ENCODE assay signal across 11 cellular contexts in the genomic region with DNA sequence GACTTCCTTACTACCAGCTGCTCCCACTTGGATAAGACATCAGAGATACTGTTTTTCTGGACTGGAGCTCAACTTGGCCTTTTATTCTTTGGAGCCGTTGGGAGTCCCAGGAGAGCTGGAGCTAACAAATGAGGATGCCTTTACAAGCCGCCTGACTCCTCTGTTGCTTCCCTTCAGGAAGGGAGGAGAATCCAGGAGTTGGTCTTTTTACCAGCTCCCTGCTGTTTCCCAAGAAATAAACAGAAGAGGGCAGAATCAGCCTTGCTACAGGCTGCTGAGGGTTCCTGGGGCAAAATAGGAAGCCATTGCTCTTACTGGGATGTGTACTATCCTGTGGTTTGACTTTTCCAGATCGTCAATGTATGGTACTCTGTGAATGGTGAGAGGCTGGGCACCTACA. TPM values are rescaled to one million over a fixed set of nuclear protein-coding genes. Genes with fewer than 3 reads are reported as not detected.
DNase-seq lines count a peak whose midpoint lies in the region; ATAC-seq and TF ChIP-seq lines count a peak whose summit lies in the region.
"Had no signal": no experiment of that assay in that cellular context is flagged by ENCODE, and none has a peak within 500 bp of the region (broad histone marks: within the 10 kb centered on the region; RNA-seq: fewer than 3 reads in every experiment).

No MANE protein-coding gene starts in this region.

- no peaks in the 10 kb centered on the region for H3K27me3 ChIP-seq in CD4-positive, alpha-beta T cell (ENCODE audit: control insufficient read depth, insufficient read depth, low read length)
- H3K27me3 ChIP-seq in MG63: no peaks in the 10 kb centered on the region
- no peaks in the 10 kb centered on the region for H3K27me3 ChIP-seq in mammary epithelial cell (ENCODE audit: insufficient read depth, low read length)

- POLR2A ChIA-PET in CD4-positive, alpha-beta T cell (lab: Charles Lee): interaction anchor here (1.6 to 2.8 kb wide), 2 partner anchors 27 to 171 kb away, joined by 9 read pairs; a partner anchor contains a TSS

- CTCF ChIA-PET in CD4-positive, alpha-beta T cell (lab: Charles Lee): interaction anchor here (0.6 to 1.6 kb wide), 7 partner anchors 16 to 112 kb away, joined by 3 to 5 read pairs (median 4); a partner anchor contains a TSS
- CTCF ChIA-PET in mammary epithelial cell (lab: Charles Lee; ENCODE audit: low non-redundant PET): no interaction called here

- peaks cover 11% of the 10 kb centered on the region for H3K4me1 ChIP-seq in mammary epithelial cell (ENCODE audit: insufficient read depth, low read length)

- intact Hi-C loops in CD4-positive, alpha-beta T cell (cut with DNase I, micrococcal nuclease): loop anchor here (2.0 to 10.0 kb wide), 2 partner anchors 27 to 51 kb away; a partner anchor contains a TSS
- intact Hi-C loops in mammary epithelial cell (cut with micrococcal nuclease): loop anchor here (2.0 to 5.0 kb wide), 3 partner anchors 13 to 129 kb away; a partner anchor contains a TSS

- DNase-seq in CD4-positive, alpha-beta T cell: no peak
- DNase-seq in MG63 (no peak), mammary epithelial cell (no peak), nephron progenitor cell (no peak), Ammon's horn (ENCODE audit: low spot score) (no peak), D341Med (ENCODE audit: low spot score) (no peak)
- DNase-seq: cortex of kidney, GOT3, MV-4-11 had no signal

- H3K36me3 Mint-ChIP-seq in CD4-positive, alpha-beta T cell (ENCODE audit: low read depth): peaks cover 71% of the 10 kb centered on the region
- peaks cover 45% of the 10 kb centered on the region for H3K36me3 Mint-ChIP-seq in nephron progenitor cell (ENCODE audit: low read depth)

- peak overlapping the region; percentile 99 for H3K27ac Mint-ChIP-seq in CD4-positive, alpha-beta T cell
- H3K27ac Mint-ChIP-seq in nephron progenitor cell: peak overlapping the region; percentile 54

- H3K79me2 ChIP-seq in mammary epithelial cell (ENCODE audit: insufficient read depth, low read length): peaks cover 56% of the 10 kb centered on the region

- in situ Hi-C loops in mammary epithelial cell (cut with MboI; ENCODE audit: low sequenced_read_pairs in 2 of 2): loop anchor here in 1 of 2 donors (10.0 kb wide), 1 partner anchor 81 kb away; no protein-coding TSS in a partner anchor

- H3K36me3 ChIP-seq in MG63: peaks cover 65% of the 10 kb centered on the region
- H3K36me3 ChIP-seq in mammary epithelial cell (ENCODE audit: insufficient read depth, low read length): peaks cover 19% of the 10 kb centered on the region

- no peak for ATAC-seq in CD4-positive, alpha-beta T cell (ENCODE audit: poor library complexity)
- no peak for ATAC-seq in HG03571 (IDR thresholded peaks at IDR 0.05; ENCODE audit: unreplicated experiment)
- ATAC-seq in HG03432 (IDR thresholded peaks at IDR 0.05; ENCODE audit: unreplicated experiment): no peak

- H3K9me3 Mint-ChIP-seq in CD4-positive, alpha-beta T cell: no peaks in the 10 kb centered on the region
- H3K9me3 Mint-ChIP-seq in nephron progenitor cell: no peaks in the 10 kb centered on the region

- no peaks in the 10 kb centered on the region for H4K20me1 ChIP-seq in mammary epithelial cell (ENCODE audit: insufficient read depth, low read length)

- H3K9ac ChIP-seq in mammary epithelial cell (ENCODE audit: insufficient read depth, low read length): no peak overlapping the region

- no peaks in the 10 kb centered on the region for H3K27me3 Mint-ChIP-seq in CD4-positive, alpha-beta T cell
- H3K27me3 Mint-ChIP-seq in nephron progenitor cell (ENCODE audit: low read depth, poor library complexity): no peaks in the 10 kb centered on the region

- H3K27ac ChIP-seq in CD4-positive, alpha-beta T cell (ENCODE audit: low read depth, low read length): no peak overlapping the region
- H3K27ac ChIP-seq in mammary epithelial cell (ENCODE audit: insufficient read depth, low read depth, low read length): no peak overlapping the region

- H3K4me3 Mint-ChIP-seq in CD4-positive, alpha-beta T cell: peak overlapping the region; percentile 99
- H3K4me3 Mint-ChIP-seq in nephron progenitor cell: peak overlapping the region; percentile 96

- no peaks in the 10 kb centered on the region for H3K9me3 ChIP-seq in CD4-positive, alpha-beta T cell (ENCODE audit: control insufficient read depth, low read length)
- H3K9me3 ChIP-seq in MG63: no peaks in the 10 kb centered on the region
- H3K9me3 ChIP-seq in mammary epithelial cell (replicated peaks; ENCODE audit: insufficient read depth, low read length): no peaks in the 10 kb centered on the region

- WGBS in mammary epithelial cell (ENCODE audit: low coverage, missing lambda C conversion rate): 63% methylated on average over 3 of the region's 3 CpGs

- peak overlapping the region; percentile 62 for H3K4me2 ChIP-seq in mammary epithelial cell (ENCODE audit: insufficient read depth, low read depth, low read length)

- TF ChIP-seq CTCF in CD4-positive, alpha-beta T cell (IDR thresholded peaks at IDR 0.05): no peak
- TF ChIP-seq CTCF in mammary epithelial cell (conservative IDR thresholded peaks at IDR 0.05 in 1 of 2, IDR thresholded peaks at IDR 0.05 in 1 of 2; ENCODE audit: extremely low read depth in 1 of 2, insufficient read depth in 1 of 2, low read depth in 1 of 2, low read length in 2 of 2) (no peak), nephron progenitor cell (IDR thresholded peaks at IDR 0.05) (no peak)

- peaks cover 46% of the 10 kb centered on the region for H3K4me1 Mint-ChIP-seq in CD4-positive, alpha-beta T cell (ENCODE audit: low read depth)
- H3K4me1 Mint-ChIP-seq in nephron progenitor cell: peaks cover 48% of the 10 kb centered on the region

- dilution Hi-C loops in mammary epithelial cell (cut with HindIII; ENCODE audit: low sequenced_read_pairs): no loop called here

- H2AFZ ChIP-seq in mammary epithelial cell (ENCODE audit: low read depth, low read length): no peak overlapping the region

- H3K4me3 ChIP-seq in MG63 (peak overlapping the region; percentile 98), mammary epithelial cell (replicated peaks in 1 of 3; ENCODE audit: insufficient read depth in 1 of 3, low read depth in 2 of 3, low read length in 3 of 3) (no peak overlapping the region)

- BruUV-seq in mammary epithelial cell (replicated peaks; lab: Mats Ljungman, UMichigan): no TSS peak

RNA-seq across cellular contexts. Expression of a gene that starts 1.5 kb away (rescaled TPM):
- 100 to 1,000 TPM; 103 to 110 TPM for total RNA-seq in CD4-positive, alpha-beta T cell
- total RNA-seq in MG63 (2014; rRNA removed; shearing (Covaris generic); ENCODE audit: low replicate concordance): 515 and 870 TPM in 2 replicates
- total RNA-seq in mammary epithelial cell: 100 to 1,000 TPM; 230 to 277 TPM
- polyA plus RNA-seq in mammary epithelial cell: 643 TPM
- 531 TPM for polyA minus RNA-seq in mammary epithelial cell

RNA-seq across cellular contexts. Expression of a gene that starts 1.5 kb away (rescaled TPM):
- total RNA-seq in CD4-positive, alpha-beta T cell: 10 to 100 TPM; 11.5 to 12.8 TPM
- total RNA-seq in MG63 (2014; rRNA removed; shearing (Covaris generic); ENCODE audit: low replicate concordance): 12.2 and 14.5 TPM in 2 replicates
- 10 to 100 TPM; 18.2 to 24.4 TPM for total RNA-seq in mammary epithelial cell
- 16.2 TPM for polyA plus RNA-seq in mammary epithelial cell
- polyA minus RNA-seq in mammary epithelial cell: 24.5 TPM

RNA-seq across cellular contexts. Expression of a gene that starts 14.8 kb away (rescaled TPM):
- total RNA-seq in CD4-positive, alpha-beta T cell: under 1 TPM in 1 of 2 experiments, not detected in 1; 0.14 TPM
- total RNA-seq in MG63 (2014; rRNA removed; shearing (Covaris generic); ENCODE audit: low replicate concordance): not detected in 2 replicates
- not detected for total RNA-seq in mammary epithelial cell
- polyA plus RNA-seq in mammary epithelial cell: not detected
- not detected for polyA minus RNA-seq in mammary epithelial cell

RNA-seq across cellular contexts. Expression of a gene that starts 18.2 kb away (rescaled TPM):
- total RNA-seq in CD4-positive, alpha-beta T cell: 1 to 10 TPM; 2.4 to 3.2 TPM
- total RNA-seq in MG63 (2014; rRNA removed; shearing (Covaris generic); ENCODE audit: low replicate concordance): 1.4 and 3.8 TPM in 2 replicates
- 1 to 10 TPM; 2.2 to 3.9 TPM for total RNA-seq in mammary epithelial cell
- 3.4 TPM for polyA plus RNA-seq in mammary epithelial cell
- 0.57 TPM for polyA minus RNA-seq in mammary epithelial cell

RNA-seq across cellular contexts. Expression of a gene that starts 23.3 kb away (rescaled TPM):
- 1 to 10 TPM; 4.0 to 5.7 TPM for total RNA-seq in CD4-positive, alpha-beta T cell
- 1.5 TPM in 1 of 2 replicates, not detected in the other for total RNA-seq in MG63 (2014; rRNA removed; shearing (Covaris generic); ENCODE audit: low replicate concordance)
- total RNA-seq in mammary epithelial cell: 1 to 10 TPM; 1.7 to 6.9 TPM
- 4.3 TPM for polyA plus RNA-seq in mammary epithelial cell
- polyA minus RNA-seq in mammary epithelial cell: 1.9 TPM
